ENCODE assay signal across 8 cellular contexts in the genomic region with DNA sequence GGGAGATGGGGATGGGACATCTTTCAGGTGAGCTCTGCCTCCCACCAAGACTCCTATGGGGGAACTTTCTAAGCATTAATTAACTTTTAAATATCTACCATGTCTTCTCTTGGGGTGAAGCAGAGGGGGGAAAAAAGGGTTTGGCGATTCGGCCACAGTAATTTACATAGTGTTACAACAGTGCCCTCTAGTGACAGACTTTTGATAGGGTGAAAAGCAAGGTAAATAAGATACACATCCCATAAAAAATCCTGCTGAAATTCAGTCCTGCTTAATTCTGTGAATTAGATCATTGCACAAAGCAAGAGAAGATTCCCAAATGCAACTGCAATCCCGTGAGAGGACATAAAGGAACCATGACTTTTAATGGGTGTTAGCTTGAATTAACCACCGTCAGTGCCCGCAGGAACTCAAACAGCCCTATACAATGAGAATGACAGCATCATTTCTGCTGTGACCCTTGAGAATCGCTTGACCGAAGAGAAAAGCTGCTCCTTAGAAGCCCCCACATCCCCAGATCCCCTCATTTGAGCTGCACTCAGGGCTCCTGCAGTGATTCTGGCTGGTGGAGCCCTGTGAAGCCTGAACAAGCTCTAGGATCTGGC. TPM values are rescaled to one million over a fixed set of nuclear protein-coding genes. Genes with fewer than 3 reads are reported as not detected.
DNase-seq lines count a peak whose midpoint lies in the region; ATAC-seq, FAIRE-seq and TF ChIP-seq lines count a peak whose summit lies in the region.

No MANE protein-coding gene starts in this region.

- peaks cover 5% of the 10 kb centered on the region for H3K4me1 Mint-ChIP-seq in chondrocyte (ENCODE audit: low read depth)

- H3K9me3 Mint-ChIP-seq in chondrocyte (ENCODE audit: low read depth): no peaks in the 10 kb centered on the region

- ATAC-seq in HG02852 (IDR thresholded peaks at IDR 0.05; ENCODE audit: unreplicated experiment) (no peak), HG03432 (IDR thresholded peaks at IDR 0.05; ENCODE audit: unreplicated experiment) (no peak)

- peak; percentile 55 for FAIRE-seq in H54 (lab: Jason Lieb, UNC)

- H3K27me3 Mint-ChIP-seq in chondrocyte (ENCODE audit: low read depth): peaks cover 4% of the 10 kb centered on the region

- DNase-seq in D341Med (ENCODE audit: low spot score) (peak; percentile 49), H54 (ENCODE audit: insufficient read length, low spot score) (peak; percentile 25), NCI-H774 (lab: John Stamatoyannopoulos, UW) (peak; percentile 12), chondrocyte (ENCODE audit: low spot score) (no peak), midbrain (lab: John Stamatoyannopoulos, UW) (peak; percentile 5), GDM1 (lab: John Stamatoyannopoulos, UW) (no peak)

- no peak overlapping the region for H3K27ac Mint-ChIP-seq in chondrocyte (ENCODE audit: unreplicated experiment)

- no peak overlapping the region for H3K4me3 Mint-ChIP-seq in chondrocyte (ENCODE audit: unreplicated experiment)

- H3K36me3 Mint-ChIP-seq in chondrocyte (ENCODE audit: low read depth): no peaks in the 10 kb centered on the region

- TF ChIP-seq CTCF in chondrocyte (IDR thresholded peaks at IDR 0.05): peak; percentile 88

- TF ChIP-seq POLR2A in H54 (IDR thresholded peaks at IDR 0.05; ENCODE audit: low read depth, low read length): no peak

RNA-seq across cellular contexts. Expression of a gene that starts 32.8 kb away (rescaled TPM):
- not detected in 3 replicates for total RNA-seq in chondrocyte

Comparison
In these comparisons a context has a peak if more than half of its experiments do, and no peak if none do; other contexts are left out.
1. DNase-seq: peak in D341Med (single experiment), H54 (single experiment), NCI-H774 (single experiment) and midbrain (single experiment); none in chondrocyte (single experiment) and GDM1 (single experiment).